In the genomic region with DNA sequence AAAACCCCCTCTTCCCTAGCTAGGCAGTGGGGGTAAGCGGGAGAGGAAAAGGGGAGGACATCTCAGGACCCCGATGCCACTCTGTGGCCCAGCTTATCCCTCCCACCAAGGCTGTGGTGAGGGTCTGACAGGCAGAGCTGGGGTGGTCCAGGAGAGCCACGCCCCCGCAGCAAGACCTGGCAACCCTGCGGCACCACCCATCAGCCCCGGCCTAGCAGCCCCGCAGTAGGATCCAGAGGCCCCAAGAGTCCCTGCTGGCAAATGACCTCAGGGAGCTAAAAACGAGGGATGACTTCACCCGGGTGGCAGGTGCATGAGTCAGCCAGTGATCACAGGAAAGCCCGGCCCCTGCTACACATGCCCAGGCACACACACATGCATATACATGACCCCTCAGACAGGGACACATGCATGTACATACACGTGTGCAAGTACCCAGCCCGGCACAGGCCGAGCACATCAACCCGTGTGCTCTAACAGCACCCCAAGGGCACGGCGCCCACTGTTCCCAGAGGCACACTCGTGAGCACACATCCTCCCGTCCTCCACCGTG, we compare ENCODE assay signal across 1 cellular context.
TF ChIP-seq lines count a peak whose summit lies in the region.

No MANE protein-coding gene starts in this region.

TF ChIP-seq in H1, 55 proteins besides CTCF, POLR2A, EP300 and RAD21:
- TF ChIP-seq RNF2 (IDR thresholded peaks at IDR 0.05; ENCODE audit: borderline replicate concordance, low read depth, low read length, missing control alignments, poor library complexity, severe bottlenecking) (no peak), ZNF274 (IDR thresholded peaks at IDR 0.05; ENCODE audit: borderline replicate concordance, extremely low read depth, low read length) (no peak), BCL11A (IDR thresholded peaks at IDR 0.05; ENCODE audit: low read depth in 2 of 2, low read length in 2 of 2) (no peak), MAFK (IDR thresholded peaks at IDR 0.05; ENCODE audit: low read depth, low read length) (no peak), ASH2L (IDR thresholded peaks at IDR 0.05; ENCODE audit: low read length) (no peak), NANOG (IDR thresholded peaks at IDR 0.05; ENCODE audit: insufficient read depth, low read depth, low read length, poor library complexity, severe bottlenecking) (no peak), SIN3A (conservative IDR thresholded peaks at IDR 0.05 in 1 of 2, IDR thresholded peaks at IDR 0.05 in 1 of 2; ENCODE audit: low read depth in 1 of 2, low read length in 2 of 2) (no peak), FOSL1 (IDR thresholded peaks at IDR 0.05; ENCODE audit: insufficient read depth, low read depth, low read length) (no peak), CHD1 (IDR thresholded peaks at IDR 0.05; ENCODE audit: low read depth, low read length) (no peak), ATF2 (IDR thresholded peaks at IDR 0.05; ENCODE audit: low read length) (no peak), SP1 (IDR thresholded peaks at IDR 0.05; ENCODE audit: low read depth, low read length) (no peak), HDAC6 (IDR thresholded peaks at IDR 0.05; ENCODE audit: low read depth, low read length) (no peak), YY1 (IDR thresholded peaks at IDR 0.05; ENCODE audit: low read depth, low read length) (no peak), TAF7 (optimal IDR thresholded peaks at IDR 0.05; ENCODE audit: borderline replicate concordance, low read depth, low read length) (no peak), KDM1A (IDR thresholded peaks at IDR 0.05; ENCODE audit: borderline replicate concordance, low read length) (no peak), NRF1 (IDR thresholded peaks at IDR 0.05; ENCODE audit: low read depth, low read length) (no peak), SP4 (IDR thresholded peaks at IDR 0.05; ENCODE audit: low read length) (no peak), GTF2F1 (IDR thresholded peaks at IDR 0.05; ENCODE audit: borderline replicate concordance, low read depth, low read length) (no peak), CBX8 (IDR thresholded peaks at IDR 0.05; ENCODE audit: borderline replicate concordance, low read depth, low read length) (no peak)
